Comparison of ENCODE assay signal across 19 cellular contexts in genomic region chr22:21579474-21579851, GRCh38. TPM values are rescaled to one million over a fixed set of nuclear protein-coding genes. Genes with fewer than 3 reads are reported as not detected.
"Had no signal": no experiment of that assay in that cellular context is flagged by ENCODE, and none has a peak within 500 bp of the region (broad histone marks: within the 10 kb centered on the region; RNA-seq: fewer than 3 reads in every experiment).

No MANE protein-coding gene starts in this region.

- H3K27ac ChIP-seq: coronary artery, esophagus squamous epithelium, hepatocyte, left lung, testis had no signal

- DNase-seq: activated CD4-positive, alpha-beta T cell treated with anti-CD3 and anti-CD28 coated beads, Interleukin-2, amount 50 U/mL, for 48 hours; activated gamma-delta T cell treated with Interleukin-2 at 50 U/mL for 16 hours; activated T-cell treated with anti-CD3 and anti-CD28 coated beads, Interleukin-2, amount 50 U/mL, for 1 hour; amniotic stem cell; caudate nucleus; esophagus squamous epithelium; left lung; nephron progenitor cell; occipital lobe; right cardiac atrium; small intestine; stimulated activated CD4-positive, alpha-beta T cell treated with anti-CD3 and anti-CD28 coated beads, Interleukin-4, amount 100 ng/mL, for 4 hours; stimulated activated CD8-positive, alpha-beta memory T cell treated with anti-CD3 and anti-CD28 coated beads, Interleukin-4, amount 100 ng/mL, for 48 hours; stimulated activated naive CD8-positive, alpha-beta T cell treated with anti-CD3 and anti-CD28 coated beads, Interleukin-15, Interleukin-2, amounts not matched to agents 100 U/mL and 50 U/mL, for 24 hours; T1000; testis had no signal

- H3K4me3 ChIP-seq: coronary artery, esophagus squamous epithelium, hepatocyte, left lung, testis had no signal

- H3K9me3 ChIP-seq: esophagus squamous epithelium, left lung, testis had no signal

- H3K27me3 ChIP-seq: esophagus squamous epithelium, hepatocyte, left lung, testis had no signal

- ATAC-seq: left lung; right cardiac atrium; stimulated activated naive CD8-positive, alpha-beta T cell treated with anti-CD3 and anti-CD28 coated beads, Interleukin-15, Interleukin-2, amounts not matched to agents 100 U/mL and 50 U/mL, for 24 hours had no signal

- H3K4me2 ChIP-seq: hepatocyte had no signal

- H3K36me3 ChIP-seq: esophagus squamous epithelium had no signal

RNA-seq across cellular contexts. Expression of gene RIMBP3C, which starts 28.2 kb away (rescaled TPM):
- total RNA-seq: esophagus squamous epithelium, glomerular endothelial cell had no signal
